Comparison of ENCODE assay signal across 18 cellular contexts in genomic region chr17:20920813-20921199, GRCh38.
DNase-seq lines count a peak whose midpoint lies in the region; ATAC-seq and TF ChIP-seq lines count a peak whose summit lies in the region.
"Had no signal": no experiment of that assay in that cellular context is flagged by ENCODE, and none has a peak within 500 bp of the region (broad histone marks: within the 10 kb centered on the region; RNA-seq: fewer than 3 reads in every experiment).

No MANE protein-coding gene starts in this region.

- H3K36me3 ChIP-seq in uterus, result no peaks in the 10 kb centered on the region
- H3K36me3 ChIP-seq: gastroesophageal sphincter had no signal

- no peaks in the 10 kb centered on the region for H3K27me3 ChIP-seq in uterus
- H3K27me3 ChIP-seq: gastroesophageal sphincter had no signal

- H3K27ac ChIP-seq in cingulate gyrus (ENCODE audit: low read depth, low read length) (peak overlapping the region; percentile 34), uterus (peak overlapping the region; percentile 89 to 92)

- peaks cover 3 to 5% of the 10 kb centered on the region in 2 donors for H3K4me1 ChIP-seq in uterus
- H3K4me1 ChIP-seq: gastroesophageal sphincter had no signal

- DNase-seq in HT1080 (ENCODE audit: low read depth), result peak; percentile 25
- DNase-seq in kidney tubule cell (ENCODE audit: low spot score), result peak; percentile 48
- no peak for DNase-seq in uterus
- DNase-seq in OCI-M1 (lab: John Stamatoyannopoulos, UW), result no peak
- DNase-seq: activated CD4-positive, alpha-beta T cell treated with anti-CD3 and anti-CD28 coated beads for 1 hour; activated effector memory CD4-positive, alpha-beta T cell treated with Interleukin-2 at 50 U/mL for 16 hours; DMS153; NCI-H1694; NK-92 treated with Interleukin-12 subunit alpha and Interleukin-12 subunit beta, amount 100 ng/mL, for 24 hours; stimulated activated CD4-positive, alpha-beta T cell treated with anti-CD3 and anti-CD28 coated beads, Interleukin-2, amount 100 ng/mL, for 48 hours; stimulated activated naive CD4-positive, alpha-beta T cell treated with Interleukin-2 at 50 U/mL for 16 hours had no signal

- TF ChIP-seq POLR2A in uterus (IDR thresholded peaks at IDR 0.05), result no peak

- ATAC-seq in activated CD4-positive, CD25-positive, alpha-beta regulatory T cell treated with anti-CD3 and anti-CD28 coated beads, Interleukin-2, amount 50 U/mL, for 24 hours, result no peak
- no peak for ATAC-seq in GM18511 (IDR thresholded peaks at IDR 0.05; ENCODE audit: unreplicated experiment)
- ATAC-seq: gastroesophageal sphincter, GM12878, K562, left lobe of liver had no signal

- H3K4me3 ChIP-seq in uterus, result peak overlapping the region; percentile 11 to 12
- H3K4me3 ChIP-seq: gastroesophageal sphincter, GM12878, K562 had no signal

- no peak for TF ChIP-seq CTCF in uterus (IDR thresholded peaks at IDR 0.05)

- intact Hi-C loops in uterus (cut with DNase I; ENCODE audit: low total_unique reads), result no loop called here

- H3K9me3 ChIP-seq in uterus, result no peaks in the 10 kb centered on the region
- H3K9me3 ChIP-seq: gastroesophageal sphincter had no signal

Comparison
In these comparisons a context has a peak if more than half of its experiments do, and no peak if none do; other contexts are left out.
1. DNase-seq: peak in HT1080 (single experiment) and kidney tubule cell (single experiment); none in uterus (0 of 2) and OCI-M1 (single experiment).